In the genomic region with DNA sequence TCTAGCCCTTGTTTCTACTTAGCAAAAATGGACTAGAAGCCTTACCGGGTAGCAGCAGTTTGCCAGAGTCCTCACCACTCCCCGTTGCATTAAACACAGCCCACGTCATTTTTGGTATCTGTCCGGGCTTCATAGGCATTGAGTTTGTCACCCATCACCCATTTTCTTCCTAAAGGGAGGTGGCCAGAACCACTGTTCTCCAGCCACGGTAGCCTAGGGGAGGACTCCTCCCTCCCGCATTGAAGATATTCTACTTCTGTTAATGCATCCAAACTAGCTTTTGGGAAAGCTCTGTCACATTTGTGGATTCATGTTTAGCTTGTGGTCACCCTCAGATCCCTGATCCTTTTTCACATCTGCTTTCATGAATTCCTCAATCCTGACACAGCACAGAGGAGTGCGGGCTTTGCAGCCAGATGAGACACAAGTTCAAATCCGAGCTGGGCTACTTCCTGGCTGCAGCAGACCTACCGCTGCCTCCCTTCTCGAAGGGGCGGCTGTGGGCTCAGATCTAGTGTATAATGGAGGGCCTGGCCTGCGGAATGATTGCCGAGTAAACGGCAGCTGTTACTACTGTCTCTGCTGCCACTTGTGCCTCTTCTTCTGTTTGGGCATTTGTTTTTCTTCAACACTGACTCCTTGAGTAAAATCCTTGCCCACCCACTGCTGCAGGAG, we compare ENCODE assay signal across 16 cellular contexts.
DNase-seq lines count a peak whose midpoint lies in the region; ATAC-seq lines count a peak whose summit lies in the region.
"Had no signal": no experiment of that assay in that cellular context is flagged by ENCODE, and none has a peak within 500 bp of the region (broad histone marks: within the 10 kb centered on the region; RNA-seq: fewer than 3 reads in every experiment).

No MANE protein-coding gene starts in this region.

- H3K36me3 ChIP-seq in mucosa of stomach (ENCODE audit: control insufficient read depth, insufficient read depth, low read length), result no peaks in the 10 kb centered on the region
- H3K36me3 ChIP-seq: MG63 had no signal

- no peaks in the 10 kb centered on the region for H3K36me3 Mint-ChIP-seq in IgD-negative memory B cell
- H3K36me3 Mint-ChIP-seq in activated T-helper 17 cell treated with anti-CD3 and anti-CD28 coated beads, Interleukin-2, amount 50 U/mL, for 72 hours (ENCODE audit: low read depth), result no peaks in the 10 kb centered on the region

- H3K4me1 Mint-ChIP-seq in IgD-negative memory B cell, result peaks cover 6 to 11% (median 10%) of the 10 kb centered on the region in 3 donors
- peaks cover 14% of the 10 kb centered on the region for H3K4me1 Mint-ChIP-seq in activated T-helper 17 cell treated with anti-CD3 and anti-CD28 coated beads, Interleukin-2, amount 50 U/mL, for 72 hours

- DNase-seq in CD1c-positive myeloid dendritic cell (ENCODE audit: extremely low spot score), result peak; percentile 82
- no peak for DNase-seq in NCI-H226
- DNase-seq: amniotic stem cell, cerebellar nuclear complex, DMS79 treated with DMSO at 0.1 percent for 48 hours, mesenchymal stem cell, MG63, NCI-H748 treated with DMSO at 0.1 percent for 48 hours had no signal

- peak overlapping the region in 2 of 3 donors; percentile 64 to 69 for H3K27ac Mint-ChIP-seq in IgD-negative memory B cell
- H3K27ac Mint-ChIP-seq in activated T-helper 17 cell treated with anti-CD3 and anti-CD28 coated beads, Interleukin-2, amount 50 U/mL, for 72 hours, result no peak overlapping the region
- H3K27ac Mint-ChIP-seq: B cell had no signal

- peaks cover 71% of the 10 kb centered on the region for H3K4me1 ChIP-seq in mucosa of stomach (ENCODE audit: control insufficient read depth, insufficient read depth, low read length)

- ATAC-seq in activated T-helper 17 cell treated with anti-CD3 and anti-CD28 coated beads, Interleukin-2, amount 50 U/mL, for 72 hours (replicated peaks), result no peak
- ATAC-seq in GM21367 (IDR thresholded peaks at IDR 0.05; ENCODE audit: unreplicated experiment) (no peak), HG03520 (IDR thresholded peaks at IDR 0.05; ENCODE audit: unreplicated experiment) (no peak)

- no peak overlapping the region for H3K4me3 ChIP-seq in mucosa of stomach (ENCODE audit: low read length)
- H3K4me3 ChIP-seq: MG63 had no signal

- no peak overlapping the region for H3K4me3 Mint-ChIP-seq in IgD-negative memory B cell
- H3K4me3 Mint-ChIP-seq in activated T-helper 17 cell treated with anti-CD3 and anti-CD28 coated beads, Interleukin-2, amount 50 U/mL, for 72 hours, result peak overlapping the region; percentile 40
- H3K4me3 Mint-ChIP-seq: activated T-cell treated with anti-CD3 and anti-CD28 coated beads, Interleukin-2, amount 50 U/mL, for 4 hours; B cell; neural crest cell had no signal

- H3K9ac ChIP-seq in mucosa of stomach (ENCODE audit: low read length), result peak overlapping the region; percentile 58

- H3K9me3 Mint-ChIP-seq in IgD-negative memory B cell, result no peaks in the 10 kb centered on the region
- no peaks in the 10 kb centered on the region for H3K9me3 Mint-ChIP-seq in activated T-helper 17 cell treated with anti-CD3 and anti-CD28 coated beads, Interleukin-2, amount 50 U/mL, for 72 hours
- H3K9me3 Mint-ChIP-seq: activated T-cell treated with anti-CD3 and anti-CD28 coated beads, Interleukin-2, amount 50 U/mL, for 4 hours; neural crest cell had no signal

- H3K9me3 ChIP-seq in mucosa of stomach (ENCODE audit: control insufficient read depth, low read length), result no peaks in the 10 kb centered on the region
- H3K9me3 ChIP-seq: MG63 had no signal

- H3K27me3 ChIP-seq in mucosa of stomach (ENCODE audit: control insufficient read depth, insufficient read depth, low read length), result no peaks in the 10 kb centered on the region
- H3K27me3 ChIP-seq: MG63 had no signal

- H3K27me3 Mint-ChIP-seq in IgD-negative memory B cell, result peaks cover 35% of the 10 kb centered on the region
- H3K27me3 Mint-ChIP-seq in activated T-helper 17 cell treated with anti-CD3 and anti-CD28 coated beads, Interleukin-2, amount 50 U/mL, for 72 hours, result peaks cover 18% of the 10 kb centered on the region
